In genomic region chr11:6353367-6353987, GRCh38 we compare ENCODE assay signal across 8 cellular contexts. TPM values are rescaled to one million over a fixed set of nuclear protein-coding genes. Genes with fewer than 3 reads are reported as not detected.
A peak's percentile ranks its signal among the peaks of the same experiment; 100 is the strongest.
DNase-seq lines count a peak whose midpoint lies in the region; ATAC-seq and TF ChIP-seq lines count a peak whose summit lies in the region.

No MANE protein-coding gene starts in this region.

- H3K36me3 ChIP-seq in HCT116 (ENCODE audit: control insufficient read depth in 1 of 2, insufficient read depth in 2 of 2, low read length in 2 of 2) = no peaks in the 10 kb centered on the region
- no peaks in the 10 kb centered on the region for H3K36me3 ChIP-seq in right atrium auricular region
- no peaks in the 10 kb centered on the region for H3K36me3 ChIP-seq in smooth muscle cell (ENCODE audit: low read depth)

- H2AFZ ChIP-seq in HCT116 (ENCODE audit: low read depth, low read length, poor library complexity, severe bottlenecking) (no peak overlapping the region), smooth muscle cell (ENCODE audit: low read depth) (no peak overlapping the region)

- H3K79me2 ChIP-seq in HCT116 (ENCODE audit: insufficient read depth, low read length) (no peaks in the 10 kb centered on the region), smooth muscle cell (ENCODE audit: low read depth) (no peaks in the 10 kb centered on the region)

- H3K27me3 Mint-ChIP-seq in activated naive CD8-positive, alpha-beta T cell treated with anti-CD3 and anti-CD28 coated beads, Interleukin-2, amount 50 U/mL, for 24 hours = no peaks in the 10 kb centered on the region

- peak; percentile 99 for TF ChIP-seq RAD21 in HCT116 (IDR thresholded peaks at IDR 0.05; ENCODE audit: low read depth)

- peaks cover 52% of the 10 kb centered on the region for H3K4me1 Mint-ChIP-seq in activated naive CD8-positive, alpha-beta T cell treated with anti-CD3 and anti-CD28 coated beads, Interleukin-2, amount 50 U/mL, for 24 hours

- no TSS peak for BruUV-seq in HCT116 (replicated peaks; lab: Mats Ljungman, UMichigan)

- no peak for TF ChIP-seq POLR2A in HCT116 (IDR thresholded peaks at IDR 0.05; ENCODE audit: borderline replicate concordance, extremely low read depth, insufficient read depth, insufficient read length)

- peak overlapping the region; percentile 48 for H3K27ac Mint-ChIP-seq in activated naive CD8-positive, alpha-beta T cell treated with anti-CD3 and anti-CD28 coated beads, Interleukin-2, amount 50 U/mL, for 24 hours

- no peaks in the 10 kb centered on the region for H3K36me3 Mint-ChIP-seq in activated naive CD8-positive, alpha-beta T cell treated with anti-CD3 and anti-CD28 coated beads, Interleukin-2, amount 50 U/mL, for 24 hours (ENCODE audit: low read depth)

- CTCF ChIA-PET in HCT116 (lab: Charles Lee) = interaction anchor here (0.6 to 5.1 kb wide), 22 partner anchors 8 to 877 kb away, joined by 3 to 67 read pairs (median 5); partner anchors contain the start of genes APBB1, CAVIN3, FHIP1B and TRIM5

- RAD21 ChIA-PET in HCT116 (lab: Charles Lee; ENCODE audit: low non-redundant PET in 1 of 2, low total read pairs in 2 of 2, uncharacterized antibody in 2 of 2, unreplicated experiment in 2 of 2) = interaction anchor here in 1 of 2 experiments (0.7 to 0.9 kb wide), 2 partner anchors 9 to 33 kb away, joined by 3 read pairs; partner anchors contain the start of gene CAVIN3

- H3K4me2 ChIP-seq in HCT116 (ENCODE audit: low read length) (no peak overlapping the region), smooth muscle cell (no peak overlapping the region)

- H3K9me3 ChIP-seq in HCT116 (ENCODE audit: control insufficient read depth in 1 of 2, insufficient read depth in 1 of 2, low read depth in 1 of 2, low read length in 2 of 2) (no peaks in the 10 kb centered on the region), right atrium auricular region (no peaks in the 10 kb centered on the region), smooth muscle cell (replicated peaks; ENCODE audit: low read depth) (no peaks in the 10 kb centered on the region)

- no peaks in the 10 kb centered on the region for H3K9me3 Mint-ChIP-seq in activated naive CD8-positive, alpha-beta T cell treated with anti-CD3 and anti-CD28 coated beads, Interleukin-2, amount 50 U/mL, for 24 hours

- H3K4me3 ChIP-seq in HCT116 (replicated peaks in 1 of 2; ENCODE audit: low read depth in 1 of 2, low read length in 2 of 2) (no peak overlapping the region), right atrium auricular region (no peak overlapping the region), smooth muscle cell (no peak overlapping the region)

- TF ChIP-seq CTCF in GM12872 (IDR thresholded peaks at IDR 0.05; ENCODE audit: insufficient read depth, low read depth, low read length) (peak; percentile 95), HCT116 (IDR thresholded peaks at IDR 0.05 in 2 of 3, conservative IDR thresholded peaks at IDR 0.05 in 1 of 3; ENCODE audit: borderline replicate concordance in 1 of 3, insufficient read depth in 1 of 3, low read depth in 2 of 3, low read length in 2 of 3) (peak; percentile 92 to 99 (median 98)), right atrium auricular region (IDR thresholded peaks at IDR 0.05) (peak; percentile 86 to 95), smooth muscle cell (IDR thresholded peaks at IDR 0.05; ENCODE audit: borderline replicate concordance, insufficient read depth, poor library complexity, severe bottlenecking) (peak; percentile 94)

- H4K20me1 ChIP-seq in HCT116 (ENCODE audit: insufficient read depth) (no peaks in the 10 kb centered on the region), smooth muscle cell (ENCODE audit: low read depth) (no peaks in the 10 kb centered on the region)

- 0 out of 2 replicates have a peak, but pooled peaks cover 3% of the 10 kb centered on the region for H3K9me2 ChIP-seq in HCT116 (ENCODE audit: insufficient read depth)

- POLR2A ChIA-PET in HCT116 (lab: Charles Lee) = interaction anchor here (1.4 kb wide), 1 partner anchor 10 kb away, joined by 4 read pairs; no protein-coding TSS in a partner anchor

- 13% methylated on average over 5 of the region's 5 CpGs for WGBS in smooth muscle cell (ENCODE audit: low lambda C conversion rate)

- peaks cover 8% of the 10 kb centered on the region for H3F3A ChIP-seq in smooth muscle cell (ENCODE audit: low read depth)

- ATAC-seq in HCT116 = peak; percentile 81
- ATAC-seq in activated naive CD8-positive, alpha-beta T cell treated with anti-CD3 and anti-CD28 coated beads, Interleukin-2, amount 50 U/mL, for 24 hours = peak; percentile 23

- intact Hi-C loops in HCT116 (cut with micrococcal nuclease) = loop anchor here (1.0 to 10.0 kb wide), 5 partner anchors 55 to 539 kb away; no protein-coding TSS in a partner anchor

- H3K4me3 Mint-ChIP-seq in activated naive CD8-positive, alpha-beta T cell treated with anti-CD3 and anti-CD28 coated beads, Interleukin-2, amount 50 U/mL, for 24 hours = no peak overlapping the region

- H3K27ac ChIP-seq in HCT116 (ENCODE audit: low read depth, low read length) (no peak overlapping the region), right atrium auricular region (no peak overlapping the region), smooth muscle cell (ENCODE audit: low read depth) (no peak overlapping the region)

- H3K27me3 ChIP-seq in HCT116 (ENCODE audit: insufficient read depth, low read length) = no peaks in the 10 kb centered on the region
- H3K27me3 ChIP-seq in right atrium auricular region = no peaks in the 10 kb centered on the region
- no peaks in the 10 kb centered on the region for H3K27me3 ChIP-seq in smooth muscle cell (ENCODE audit: low read depth)

- peak; percentile 88 for DNase-seq in HCT116 (ENCODE audit: low read depth, low spot score)
- peak; percentile 19 for DNase-seq in MV-4-11 (lab: John Stamatoyannopoulos, UW)
- DNase-seq in SW480 (ENCODE audit: low spot score) = peak; percentile 97
- peak; percentile 65 for DNase-seq in activated naive CD8-positive, alpha-beta T cell treated with anti-CD3 and anti-CD28 coated beads, Interleukin-2, amount 50 U/mL, for 24 hours
- DNase-seq in right atrium auricular region (ENCODE audit: low spot score) = peak; percentile 63
- DNase-seq in smooth muscle cell (lab: John Stamatoyannopoulos, UW; ENCODE audit: unreplicated experiment) = no peak
- no peak for DNase-seq in putamen (ENCODE audit: low spot score)

- H3K9ac ChIP-seq in HCT116 (ENCODE audit: low read length) (no peak overlapping the region), smooth muscle cell (ENCODE audit: low read depth) (no peak overlapping the region)

- H3K4me1 ChIP-seq in HCT116 (ENCODE audit: control insufficient read depth in 1 of 2, insufficient read depth in 2 of 2, low read length in 2 of 2) (peaks cover 5 to 16% of the 10 kb centered on the region in 2 experiments; a peak in 3 of 4 replicates), right atrium auricular region (no peaks in the 10 kb centered on the region), smooth muscle cell (ENCODE audit: low read depth) (peaks cover 7% of the 10 kb centered on the region)

TF ChIP-seq in HCT116, 20 proteins besides CTCF, POLR2A, EP300 and RAD21:
- TF ChIP-seq YY1 (IDR thresholded peaks at IDR 0.05; ENCODE audit: extremely low read depth, insufficient replicate concordance, low read depth, low read length) (no peak), ZFX (IDR thresholded peaks at IDR 0.05) (no peak), POLR2AphosphoS5 (IDR thresholded peaks at IDR 0.05; ENCODE audit: low read depth, low read length) (0 out of 2 replicates have a peak, but pooled peaks have one; percentile 51)

RNA-seq across cellular contexts. Expression of gene CAVIN3, which starts 33.2 kb away (rescaled TPM):
- total RNA-seq in HCT116 (2021; ENCODE audit: unreplicated experiment) (18.6 TPM), right atrium auricular region (10 to 100 TPM; 84.8 to 86.7 TPM), smooth muscle cell (134 and 177 TPM in 2 replicates)
- 22.0 and 24.2 TPM in 2 replicates for polyA plus RNA-seq in HCT116 (2012)
- 251 and 257 TPM in 2 replicates for polyA plus RNA-seq in smooth muscle cell

RNA-seq across cellular contexts. Expression of gene SMPD1, which starts 36.8 kb away (rescaled TPM):
- total RNA-seq in HCT116 (2021; ENCODE audit: unreplicated experiment) = 2.8 TPM
- 4.7 and 5.7 TPM in 2 replicates for polyA plus RNA-seq in HCT116 (2012)
- total RNA-seq in right atrium auricular region = 10 to 100 TPM; 44.5 to 71.7 TPM
- total RNA-seq in smooth muscle cell = 40.2 and 57.3 TPM in 2 replicates
- polyA plus RNA-seq in smooth muscle cell = 50.0 and 56.6 TPM in 2 replicates

Comparison
In these comparisons a context has a peak if more than half of its experiments do, and no peak if none do; other contexts are left out.
1. DNase-seq: peak in HCT116 (single experiment), MV-4-11 (single experiment), SW480 (single experiment), activated naive CD8-positive, alpha-beta T cell treated with anti-CD3 and anti-CD28 coated beads, Interleukin-2, amount 50 U/mL, for 24 hours (single experiment) and right atrium auricular region (single experiment); none in smooth muscle cell (single experiment) and putamen (single experiment).
2. RNA of gene SMPD1, which starts 36.8 kb away (total RNA-seq): 44.5 to 71.7 TPM in right atrium auricular region and 40.2 to 57.3 TPM in smooth muscle cell; 2.8 TPM in HCT116 (single experiment); every median in the first group is over 10 times any median in the second.
3. Peak in every context shown above with its lines, with median percentiles within 50 percentile points of each other: CTCF ChIP-seq.